Comparison of ENCODE assay signal across 2 cellular contexts in the genomic region with DNA sequence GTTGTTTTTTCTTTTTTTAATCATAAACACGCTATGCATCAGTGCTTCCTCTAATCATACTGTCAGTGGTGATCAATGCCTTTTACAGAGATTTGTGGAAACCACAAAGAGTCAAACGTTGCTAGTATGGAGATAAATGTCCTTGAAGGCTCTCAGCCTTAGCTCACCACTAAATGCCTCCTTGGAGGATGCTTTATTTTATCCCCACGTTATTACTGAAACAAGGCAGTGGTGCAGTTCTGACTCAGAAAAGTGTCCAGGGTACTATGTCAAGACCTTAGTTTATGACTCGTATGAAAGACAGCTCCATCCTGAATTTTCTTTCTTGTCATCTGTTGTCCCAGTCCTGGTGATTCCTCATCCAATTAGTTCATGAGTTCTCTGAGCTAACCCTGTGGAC.
TF ChIP-seq lines count a peak whose summit lies in the region.

No MANE protein-coding gene starts in this region.

TF ChIP-seq in IMR-90, 13 proteins besides CTCF, POLR2A, EP300 and RAD21:
- no peak; the same call in 1 of the 2 replicates for TF ChIP-seq RFX5 (IDR thresholded peaks at IDR 0.05; ENCODE audit: low read depth, low read length)
- TF ChIP-seq SMC3 (IDR thresholded peaks at IDR 0.05; ENCODE audit: low read depth, low read length): no peak
- TF ChIP-seq MAFK (IDR thresholded peaks at IDR 0.05; ENCODE audit: low read depth, low read length): no peak
- no peak for TF ChIP-seq BHLHE40 (IDR thresholded peaks at IDR 0.05; ENCODE audit: low read depth, low read length)
- no peak for TF ChIP-seq CEBPB (IDR thresholded peaks at IDR 0.05; ENCODE audit: low read depth, low read length)
TF ChIP-seq in IMR-90: peak in this region for 0.

TF ChIP-seq in GM12878, 131 proteins besides CTCF, POLR2A, EP300 and RAD21:
- peak in 1 of 2 experiments; percentile 22; a peak in 1 of 4 replicates for TF ChIP-seq IKZF2 (IDR thresholded peaks at IDR 0.05)
- TF ChIP-seq FOXM1 (IDR thresholded peaks at IDR 0.05; ENCODE audit: low read depth, low read length): no peak
TF ChIP-seq in GM12878: peak in this region for 1.
